10 cellular contexts compared by ENCODE assay signal in genomic region chr10:127908106-127908957, GRCh38. TPM values are rescaled to one million over a fixed set of nuclear protein-coding genes. Genes with fewer than 3 reads are reported as not detected.
A peak's percentile ranks its signal among the peaks of the same experiment; 100 is the strongest.
DNase-seq lines count a peak whose midpoint lies in the region; ATAC-seq and TF ChIP-seq lines count a peak whose summit lies in the region.
"Had no signal": no experiment of that assay in that cellular context is flagged by ENCODE, and none has a peak within 500 bp of the region (broad histone marks: within the 10 kb centered on the region; RNA-seq: fewer than 3 reads in every experiment).

No MANE protein-coding gene starts in this region.

- no peak for ATAC-seq in stimulated activated naive CD8-positive, alpha-beta T cell treated with anti-CD3 and anti-CD28 coated beads, Interleukin-15, amount 100 ng/mL, for 72 hours
- peak; percentile 33 for ATAC-seq in aorta (ENCODE audit: low FRiP score)
- no peak for ATAC-seq in activated CD4-positive, CD25-positive, alpha-beta regulatory T cell treated with anti-CD3 and anti-CD28 coated beads, Interleukin-2, amount 50 U/mL, for 24 hours

- no peaks in the 10 kb centered on the region for H3K9me3 Mint-ChIP-seq in stimulated activated naive CD8-positive, alpha-beta T cell treated with anti-CD3 and anti-CD28 coated beads, Interleukin-15, Interleukin-2, amounts not matched to agents 100 ng/mL and 50 ng/mL, for 24 hours
- H3K9me3 Mint-ChIP-seq in stimulated activated naive CD8-positive, alpha-beta T cell treated with anti-CD3 and anti-CD28 coated beads, Interleukin-15, amount 100 ng/mL, for 72 hours = no peaks in the 10 kb centered on the region
- no peaks in the 10 kb centered on the region for H3K9me3 Mint-ChIP-seq in T-helper 2 cell treated with Interferon-gamma antibody and Interleukin-4, amounts not matched to agents 5 μg/mL and 100 μg/mL, for 36 hours

- peaks cover 21% of the 10 kb centered on the region for H3K27me3 Mint-ChIP-seq in stimulated activated naive CD8-positive, alpha-beta T cell treated with anti-CD3 and anti-CD28 coated beads, Interleukin-15, Interleukin-2, amounts not matched to agents 100 ng/mL and 50 ng/mL, for 24 hours
- peaks cover 66% of the 10 kb centered on the region for H3K27me3 Mint-ChIP-seq in stimulated activated naive CD8-positive, alpha-beta T cell treated with anti-CD3 and anti-CD28 coated beads, Interleukin-15, amount 100 ng/mL, for 72 hours
- H3K27me3 Mint-ChIP-seq in T-helper 2 cell treated with Interferon-gamma antibody and Interleukin-4, amounts not matched to agents 5 μg/mL and 100 μg/mL, for 36 hours (ENCODE audit: low read depth) = peaks cover 33% of the 10 kb centered on the region

- no peak for DNase-seq in stimulated activated naive CD8-positive, alpha-beta T cell treated with anti-CD3 and anti-CD28 coated beads, Interleukin-15, amount 100 ng/mL, for 72 hours
- DNase-seq in cardiac fibroblast (ENCODE audit: low read depth in 2 of 2) (peak; percentile 64 to 83), myocyte (ENCODE audit: low read depth) (peak; percentile 64), aorta (no peak), erythroblast (lab: John Stamatoyannopoulos, UW) (no peak)
- no peak for DNase-seq in T-helper 2 cell treated with Interferon-gamma antibody and Interleukin-4, amounts not matched to agents 5 μg/mL and 100 μg/mL, for 36 hours (ENCODE audit: low spot score)
- DNase-seq: DMS153, NCI-H748 treated with DMSO at 0.1 percent for 48 hours had no signal

- TF ChIP-seq POLR2A in erythroblast (IDR thresholded peaks at IDR 0.05; ENCODE audit: low read length) = no peak

- no peak for TF ChIP-seq CTCF in cardiac fibroblast (IDR thresholded peaks at IDR 0.05; ENCODE audit: low read depth, low read length)

- H3K27ac ChIP-seq in aorta (ENCODE audit: low read depth in 1 of 2, low read length in 2 of 2) = no peak overlapping the region

- intact Hi-C loops in aorta (cut with DNase I) = loop anchor here (5.0 kb wide), 2 partner anchors 84 to 159 kb away; no protein-coding TSS in a partner anchor

- H3K4me1 ChIP-seq in aorta (ENCODE audit: control insufficient read depth in 1 of 2, insufficient read depth in 2 of 2, low read length in 2 of 2) = no peaks in the 10 kb centered on the region

- H3K36me3 Mint-ChIP-seq in stimulated activated naive CD8-positive, alpha-beta T cell treated with anti-CD3 and anti-CD28 coated beads, Interleukin-15, Interleukin-2, amounts not matched to agents 100 ng/mL and 50 ng/mL, for 24 hours (ENCODE audit: low read depth) = no peaks in the 10 kb centered on the region
- no peaks in the 10 kb centered on the region for H3K36me3 Mint-ChIP-seq in T-helper 2 cell treated with Interferon-gamma antibody and Interleukin-4, amounts not matched to agents 5 μg/mL and 100 μg/mL, for 36 hours (ENCODE audit: low read depth)

- H3K27ac Mint-ChIP-seq in stimulated activated naive CD8-positive, alpha-beta T cell treated with anti-CD3 and anti-CD28 coated beads, Interleukin-15, Interleukin-2, amounts not matched to agents 100 ng/mL and 50 ng/mL, for 24 hours = no peak overlapping the region
- no peak overlapping the region for H3K27ac Mint-ChIP-seq in stimulated activated naive CD8-positive, alpha-beta T cell treated with anti-CD3 and anti-CD28 coated beads, Interleukin-15, amount 100 ng/mL, for 72 hours
- no peak overlapping the region for H3K27ac Mint-ChIP-seq in T-helper 2 cell treated with Interferon-gamma antibody and Interleukin-4, amounts not matched to agents 5 μg/mL and 100 μg/mL, for 36 hours

- 64 to 67% methylated on average over 13 of the region's 13 CpGs for WGBS in aorta, 2 donors

- no peaks in the 10 kb centered on the region for H3K4me1 Mint-ChIP-seq in stimulated activated naive CD8-positive, alpha-beta T cell treated with anti-CD3 and anti-CD28 coated beads, Interleukin-15, Interleukin-2, amounts not matched to agents 100 ng/mL and 50 ng/mL, for 24 hours (ENCODE audit: low read depth)
- no peaks in the 10 kb centered on the region for H3K4me1 Mint-ChIP-seq in stimulated activated naive CD8-positive, alpha-beta T cell treated with anti-CD3 and anti-CD28 coated beads, Interleukin-15, amount 100 ng/mL, for 72 hours
- H3K4me1 Mint-ChIP-seq in T-helper 2 cell treated with Interferon-gamma antibody and Interleukin-4, amounts not matched to agents 5 μg/mL and 100 μg/mL, for 36 hours (ENCODE audit: low read depth) = peaks cover 2% of the 10 kb centered on the region

- H3K9me3 ChIP-seq in aorta (ENCODE audit: control insufficient read depth, low read length) = no peaks in the 10 kb centered on the region

- H3K27me3 ChIP-seq in aorta (ENCODE audit: control insufficient read depth in 1 of 2, insufficient read depth in 2 of 2, low read length in 1 of 2) = no peaks in the 10 kb centered on the region

- H3K4me3 ChIP-seq in cardiac fibroblast (replicated peaks in 1 of 2; ENCODE audit: low read depth in 2 of 2, low read length in 2 of 2) (peak overlapping the region; percentile 53 to 60), aorta (ENCODE audit: low read length in 2 of 2) (no peak overlapping the region)

- peak overlapping the region; percentile 36 for H3K4me3 Mint-ChIP-seq in stimulated activated naive CD8-positive, alpha-beta T cell treated with anti-CD3 and anti-CD28 coated beads, Interleukin-15, Interleukin-2, amounts not matched to agents 100 ng/mL and 50 ng/mL, for 24 hours
- H3K4me3 Mint-ChIP-seq in stimulated activated naive CD8-positive, alpha-beta T cell treated with anti-CD3 and anti-CD28 coated beads, Interleukin-15, amount 100 ng/mL, for 72 hours = peak overlapping the region in 1 of 2 donors; percentile 33
- no peak overlapping the region for H3K4me3 Mint-ChIP-seq in T-helper 2 cell treated with Interferon-gamma antibody and Interleukin-4, amounts not matched to agents 5 μg/mL and 100 μg/mL, for 36 hours

- no peaks in the 10 kb centered on the region for H3K36me3 ChIP-seq in aorta (ENCODE audit: control insufficient read depth in 1 of 2, insufficient read depth in 2 of 2, low read length in 1 of 2)

RNA-seq across cellular contexts. Expression of gene PTPRE, which starts 1.4 kb away (rescaled TPM):
- 4.6 and 5.5 TPM in 2 replicates for total RNA-seq in myocyte
- 10.5 TPM for polyA plus RNA-seq in myocyte (2012)
- 10 to 100 TPM; 41.3 to 46.0 TPM for total RNA-seq in aorta
- polyA plus RNA-seq in aorta = 1 to 10 TPM; 4.9 to 5.6 TPM

RNA-seq across cellular contexts. Expression of gene CLRN3, which starts 15.6 kb away (rescaled TPM):
- total RNA-seq in myocyte (not detected in 2 replicates), aorta (not detected)
- 0.30 TPM for polyA plus RNA-seq in myocyte (2012)
- polyA plus RNA-seq in aorta = 1 to 10 TPM in 1 of 2 donors, not detected in 1; 6.3 TPM

Comparison
In these comparisons a context has a peak if more than half of its experiments do, and no peak if none do; other contexts are left out.
1. DNase-seq: peak in cardiac fibroblast (2 of 2) and myocyte (single experiment); none in stimulated activated naive CD8-positive, alpha-beta T cell treated with anti-CD3 and anti-CD28 coated beads, Interleukin-15, amount 100 ng/mL, for 72 hours (0 of 2), aorta (0 of 2), T-helper 2 cell treated with Interferon-gamma antibody and Interleukin-4, amounts not matched to agents 5 μg/mL and 100 μg/mL, for 36 hours (single experiment) and erythroblast (0 of 2).
2. H3K4me3 ChIP-seq: peak in cardiac fibroblast (2 of 2); none in aorta (0 of 2).